In genomic region chr12:6166808-6167207, GRCh38 we compare ENCODE assay signal across 1 cellular context.
TF ChIP-seq lines count a peak whose summit lies in the region.

No MANE protein-coding gene starts in this region.

TF ChIP-seq in K562, 482 proteins besides CTCF, POLR2A, EP300 and RAD21 (continued from another document):
- TF ChIP-seq ZMIZ1 (IDR thresholded peaks at IDR 0.05; ENCODE audit: low read depth in 2 of 2, low read length in 2 of 2) (no peak), ZFP1 (CRISPR knock-in tag; IDR thresholded peaks at IDR 0.05) (no peak)
